Comparison of ENCODE assay signal across 11 cellular contexts in the genomic region with DNA sequence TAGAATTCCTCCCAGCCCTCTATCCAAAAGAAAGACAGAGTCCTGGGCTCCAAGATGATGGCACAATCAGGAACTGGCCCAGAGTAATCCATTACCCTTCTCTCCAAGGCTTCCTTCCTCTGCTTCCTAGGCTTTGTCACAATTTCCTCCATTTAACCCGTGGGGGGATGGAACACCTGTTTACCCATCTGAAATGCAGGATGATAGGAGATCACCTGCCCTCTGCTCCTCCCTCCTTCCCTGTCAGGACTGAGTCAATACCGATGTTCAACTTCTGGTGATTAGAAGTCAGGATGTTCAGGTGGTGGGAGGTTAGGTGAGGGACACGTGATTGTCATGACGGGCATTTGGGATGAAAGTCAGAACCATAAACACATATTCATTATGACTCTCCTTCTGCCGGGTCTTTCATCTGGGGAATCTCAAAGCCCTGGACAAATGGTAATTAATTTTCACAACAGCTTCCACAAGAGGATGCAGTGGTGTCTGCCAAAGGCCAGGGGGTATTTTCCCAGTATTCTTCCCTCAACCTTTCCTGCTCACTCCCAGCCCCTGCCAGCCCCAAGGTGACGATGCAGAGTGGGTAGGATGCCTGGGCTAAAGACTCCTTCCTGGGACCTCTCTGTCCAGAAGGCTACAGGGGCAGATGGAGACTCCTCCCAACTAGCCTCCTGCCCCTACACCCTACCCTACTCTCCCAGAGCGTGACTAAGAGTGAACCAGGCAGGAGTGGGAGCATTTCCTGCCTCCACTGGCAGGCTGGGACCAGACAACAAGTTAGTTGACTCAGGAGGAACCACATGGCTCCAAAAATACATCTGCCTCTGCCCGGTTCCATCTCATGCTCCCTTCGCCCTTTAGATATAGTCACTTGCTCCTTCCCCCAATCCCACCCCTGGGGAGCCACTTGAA. TPM values are rescaled to one million over a fixed set of nuclear protein-coding genes. Genes with fewer than 3 reads are reported as not detected.
DNase-seq lines count a peak whose midpoint lies in the region; ATAC-seq, FAIRE-seq and TF ChIP-seq lines count a peak whose summit lies in the region.
"Had no signal": no experiment of that assay in that cellular context is flagged by ENCODE, and none has a peak within 500 bp of the region (broad histone marks: within the 10 kb centered on the region; RNA-seq: fewer than 3 reads in every experiment).

No MANE protein-coding gene starts in this region.

- H3K4me1 ChIP-seq in adipocyte (ENCODE audit: control insufficient read depth, insufficient read depth, low read length) (peaks cover 15% of the 10 kb centered on the region), mesodermal cell (ENCODE audit: control insufficient read depth, insufficient read depth, low read length, poor library complexity, severe bottlenecking) (peaks cover 52% of the 10 kb centered on the region), pancreas (peaks cover 0 to 12% (median 5%) of the 10 kb centered on the region in 3 donors)

- intact Hi-C loops in pancreas (cut with DNase I) = no loop called here

- 90 to 91% methylated on average over 1 to 8 of the region's 9 CpGs for WGBS in mesodermal cell (ENCODE audit: insufficient coverage in 2 of 2), 2 experiments
- 78 to 84% methylated on average over 9 of the region's 9 CpGs for WGBS in pancreas, 2 donors

- peak overlapping the region; percentile 29 for H3K27ac ChIP-seq in mesodermal cell (ENCODE audit: low read depth, low read length, severe bottlenecking)
- H3K27ac ChIP-seq in pancreas = no peak overlapping the region

- no peaks in the 10 kb centered on the region for H3K36me3 ChIP-seq in adipocyte (ENCODE audit: control insufficient read depth, insufficient read depth, low read length, severe bottlenecking)
- H3K36me3 ChIP-seq in mesodermal cell (ENCODE audit: control insufficient read depth, insufficient read depth, low read length) = peaks cover 11% of the 10 kb centered on the region
- H3K36me3 ChIP-seq in pancreas = no peaks in the 10 kb centered on the region

- TF ChIP-seq POLR2A in erythroblast (IDR thresholded peaks at IDR 0.05; ENCODE audit: low read length) = no peak

- H3K9me3 ChIP-seq in adipocyte (ENCODE audit: control insufficient read depth, low read length) (no peaks in the 10 kb centered on the region), mesodermal cell (ENCODE audit: control insufficient read depth, low read length) (no peaks in the 10 kb centered on the region), pancreas (no peaks in the 10 kb centered on the region)

- H3K27me3 ChIP-seq in adipocyte (replicated peaks; ENCODE audit: control insufficient read depth, insufficient read depth, low read length) (no peaks in the 10 kb centered on the region), pancreas (no peaks in the 10 kb centered on the region)

- no peak for FAIRE-seq in pancreas (lab: Jason Lieb, UNC)

- H3K4me3 ChIP-seq in adipocyte (ENCODE audit: low read length) = no peak overlapping the region
- H3K4me3 ChIP-seq in mesodermal cell (ENCODE audit: extremely low read depth, insufficient read depth, low read length, poor library complexity, severe bottlenecking) = no peak overlapping the region
- H3K4me3 ChIP-seq in pancreas = no peak overlapping the region

- ATAC-seq in HG02588 (IDR thresholded peaks at IDR 0.05; ENCODE audit: unreplicated experiment) = no peak
- no peak for ATAC-seq in pancreas

- in situ Hi-C loops in KBM-7 (cut with MboI; ENCODE audit: low pct_unique_long_range_greater_than_20kb, low sequenced_read_pairs) = loop anchor here (25.0 kb wide), 1 partner anchor 163 kb away; no protein-coding TSS in a partner anchor

- H3K9ac ChIP-seq in adipocyte (ENCODE audit: low read length) = no peak overlapping the region

- peak; percentile 72 for DNase-seq in Daoy (ENCODE audit: low read depth)
- peak; percentile 33 for DNase-seq in KBM-7
- peak; percentile 22 for DNase-seq in adipocyte (ENCODE audit: low read depth)
- DNase-seq in erythroblast (lab: John Stamatoyannopoulos, UW) = no peak
- no peak for DNase-seq in pancreas
- DNase-seq: activated B cell treated with CpG ODN at 0.5 μM for 24 hours; activated naive CD4-positive, alpha-beta T cell; NCI-H2107; right cardiac atrium had no signal

- TF ChIP-seq CTCF in pancreas (IDR thresholded peaks at IDR 0.05) = no peak

RNA-seq across cellular contexts. Expression of gene DUSP5, which starts 27.9 kb away (rescaled TPM):
- 9.1 and 9.9 TPM in 2 replicates for total RNA-seq in Daoy (2014; rRNA removed; shearing (Covaris generic))
- 31.4 TPM for polyA plus RNA-seq in mesodermal cell (2013, experiment 1 of 2)
- 25.9 TPM for polyA plus RNA-seq in mesodermal cell (2013, experiment 2 of 2)
- total RNA-seq in pancreas = 10 to 100 TPM in 1 of 6 donors, 1 to 10 TPM in 5; 2.7 to 11.8 (median 3.8) TPM
- polyA plus RNA-seq in pancreas = 10 to 100 TPM in 1 of 2 donors, 1 to 10 TPM in 1; 7.2 to 12.8 TPM

RNA-seq across cellular contexts. Expression of gene SMC3, which starts 41.9 kb away (rescaled TPM):
- total RNA-seq in Daoy (2014; rRNA removed; shearing (Covaris generic)) = 39.8 and 43.2 TPM in 2 replicates
- 50.8 TPM for polyA plus RNA-seq in mesodermal cell (2013, experiment 1 of 2)
- 67.9 TPM for polyA plus RNA-seq in mesodermal cell (2013, experiment 2 of 2)
- total RNA-seq in pancreas = 10 to 100 TPM; 14.2 to 22.7 (median 17.7) TPM
- 10 to 100 TPM in 1 of 2 donors, 1 to 10 TPM in 1; 7.7 to 22.2 TPM for polyA plus RNA-seq in pancreas

Comparison
In these comparisons a context has a peak if more than half of its experiments do, and no peak if none do; other contexts are left out.
1. DNase-seq: peak in Daoy (single experiment), KBM-7 (single experiment) and adipocyte (single experiment); none in erythroblast (0 of 2) and pancreas (0 of 6).